Comparison of ENCODE assay signal across 1 cellular context in the genomic region with DNA sequence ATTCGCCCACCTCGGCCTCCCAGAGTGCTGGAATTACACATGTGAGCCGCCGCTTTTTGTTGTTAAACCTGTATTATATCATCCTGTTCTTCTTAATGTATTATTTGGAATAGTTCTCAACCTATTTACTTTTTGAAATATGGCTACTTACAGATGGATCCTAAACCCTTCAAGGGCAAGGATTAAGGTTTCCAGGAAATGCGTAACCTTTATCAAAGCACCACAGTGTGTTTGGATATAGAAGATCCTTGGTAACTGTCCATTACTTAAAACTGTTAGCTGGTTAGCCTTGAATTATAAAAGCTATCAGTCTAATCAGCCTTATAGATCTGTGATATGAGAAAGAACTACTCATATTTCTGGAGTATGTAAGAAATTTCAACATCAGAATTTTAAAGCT.
TF ChIP-seq lines count a peak whose summit lies in the region.

No MANE protein-coding gene starts in this region.

TF ChIP-seq in K562, 482 proteins besides CTCF, POLR2A, EP300 and RAD21 (continued from another document):
- TF ChIP-seq ZNF384 (IDR thresholded peaks at IDR 0.05; ENCODE audit: low read depth, low read length) (no peak), STAT5A (IDR thresholded peaks at IDR 0.05; ENCODE audit: borderline replicate concordance, low read length) (peak; percentile 60), ARID3A (IDR thresholded peaks at IDR 0.05; ENCODE audit: borderline replicate concordance, low read depth, low read length) (peak; percentile 39; the same call in 1 of the 2 replicates), HMBOX1 (IDR thresholded peaks at IDR 0.05) (peak; percentile 81), CBFA2T3 (IDR thresholded peaks at IDR 0.05) (peak; percentile 51), TCF3 (CRISPR knock-in tag; IDR thresholded peaks at IDR 0.05) (peak; percentile 62), BCOR (IDR thresholded peaks at IDR 0.05) (no peak), POLR3A (IDR thresholded peaks at IDR 0.05; ENCODE audit: borderline replicate concordance, extremely low read depth, insufficient read depth, insufficient read length) (no peak), EP400 (IDR thresholded peaks at IDR 0.05) (0 out of 2 replicates have a peak, but pooled peaks have one; percentile 8), ARID1B (IDR thresholded peaks at IDR 0.05) (peak; percentile 64)
